ENCODE assay signal across 13 cellular contexts in genomic region chr1:160942926-160943325, GRCh38. TPM values are rescaled to one million over a fixed set of nuclear protein-coding genes. Genes with fewer than 3 reads are reported as not detected.
DNase-seq lines count a peak whose midpoint lies in the region; ATAC-seq and TF ChIP-seq lines count a peak whose summit lies in the region.
"Had no signal": no experiment of that assay in that cellular context is flagged by ENCODE, and none has a peak within 500 bp of the region (broad histone marks: within the 10 kb centered on the region; RNA-seq: fewer than 3 reads in every experiment).

No MANE protein-coding gene starts in this region.

- no peaks in the 10 kb centered on the region for H3K9me2 ChIP-seq in GM23338 (ENCODE audit: insufficient read depth)

- peak; percentile 54 to 59 for DNase-seq in Caco-2
- DNase-seq in GM23338 (ENCODE audit: low spot score): peak; percentile 55
- DNase-seq in RWPE1 (ENCODE audit: low spot score): peak; percentile 37
- no peak for DNase-seq in kidney epithelial cell (ENCODE audit: low read depth)
- no peak for DNase-seq in amygdala (lab: John Stamatoyannopoulos, UW)
- DNase-seq in NCI-H1694 (lab: John Stamatoyannopoulos, UW): no peak
- no peak for DNase-seq in sigmoid colon
- no peak for DNase-seq in activated CD4-positive, alpha-beta T cell treated with anti-CD3 and anti-CD28 coated beads for 1 hour
- DNase-seq: anterior cingulate cortex, DMS79, RPMI8226 had no signal

- POLR2A ChIA-PET in Caco-2 (lab: Charles Lee) (no interaction called here), RWPE1 (lab: Yijun Ruan, JAX; ENCODE audit: low non-redundant PET) (no interaction called here)

- no peak overlapping the region for H3K4me3 Mint-ChIP-seq in Caco-2 (ENCODE audit: unreplicated experiment)
- H3K4me3 Mint-ChIP-seq in GM23338: no peak overlapping the region

- intact Hi-C loops in Caco-2 (cut with micrococcal nuclease; ENCODE audit: unreplicated experiment): loop anchor here (1.0 kb wide), 2 partner anchors 8 to 47 kb away; no protein-coding TSS in a partner anchor
- intact Hi-C loops in sigmoid colon (cut with DNase I): no loop called here

- peaks cover 14% of the 10 kb centered on the region for H3K4me1 Mint-ChIP-seq in Caco-2 (ENCODE audit: low read depth, unreplicated experiment)
- peaks cover 13% of the 10 kb centered on the region; the same call in 2 of the 3 replicates for H3K4me1 Mint-ChIP-seq in GM23338

- H4K20me1 ChIP-seq in GM23338 (replicated peaks; ENCODE audit: insufficient read depth): no peaks in the 10 kb centered on the region

- H3K27ac ChIP-seq in GM23338 (ENCODE audit: low read depth) (no peak overlapping the region), RWPE1 (no peak overlapping the region), sigmoid colon (no peak overlapping the region)

- H3K36me3 Mint-ChIP-seq in Caco-2 (ENCODE audit: insufficient read depth, unreplicated experiment) (peaks cover 1% of the 10 kb centered on the region), GM23338 (ENCODE audit: low read depth) (peaks cover 10% of the 10 kb centered on the region; the same call in 2 of the 3 replicates)

- CTCF ChIA-PET in Caco-2 (lab: Charles Lee) (interaction anchor here (0.7 to 2.0 kb wide), 3 partner anchors 11 to 52 kb away, joined by 3 to 11 read pairs (median 3); partner anchors contain the start of gene ITLN2), RWPE1 (lab: Yijun Ruan, JAX) (interaction anchor here (0.5 to 1.4 kb wide), 3 partner anchors 25 to 216 kb away, joined by 3 to 4 read pairs (median 3); no protein-coding TSS in a partner anchor)

- H3F3A ChIP-seq in GM23338 (replicated peaks; ENCODE audit: low read depth): no peaks in the 10 kb centered on the region

- peak in 1 of 2 experiments; percentile 41 for TF ChIP-seq CTCF in Caco-2 (IDR thresholded peaks at IDR 0.05; ENCODE audit: insufficient read depth in 1 of 2, low read depth in 1 of 2, low read length in 1 of 2, severe bottlenecking in 1 of 2, unreplicated experiment in 1 of 2)
- peak; percentile 47 to 83 for TF ChIP-seq CTCF in GM23338 (conservative IDR thresholded peaks at IDR 0.05; ENCODE audit: low read depth in 2 of 2)
- peak; percentile 67 for TF ChIP-seq CTCF in RWPE1 (conservative IDR thresholded peaks at IDR 0.05; ENCODE audit: low read depth)
- TF ChIP-seq CTCF in kidney epithelial cell (IDR thresholded peaks at IDR 0.05; ENCODE audit: insufficient read depth, low read length, poor library complexity, severe bottlenecking): peak; percentile 46
- no peak for TF ChIP-seq CTCF in sigmoid colon (IDR thresholded peaks at IDR 0.05)

- H3K4me2 ChIP-seq in GM23338: no peak overlapping the region

- H3K27me3 Mint-ChIP-seq in Caco-2 (ENCODE audit: insufficient read depth, unreplicated experiment) (no peaks in the 10 kb centered on the region), GM23338 (ENCODE audit: insufficient read depth, low read depth, poor library complexity) (peaks cover 1% of the 10 kb centered on the region)

- H2AFZ ChIP-seq in GM23338: no peak overlapping the region

- H3K27ac Mint-ChIP-seq in Caco-2 (ENCODE audit: unreplicated experiment) (no peak overlapping the region), GM23338 (no peak overlapping the region)

- WGBS in sigmoid colon, 2 donors: 71 to 91% methylated on average over 3 of the region's 3 CpGs

- BruUV-seq in Caco-2 (replicated peaks; lab: Mats Ljungman, UMichigan): no TSS peak

- no peak for TF ChIP-seq POLR2A in sigmoid colon (IDR thresholded peaks at IDR 0.05)

- 0 out of 2 replicates have a peak, but pooled peaks cover 3% of the 10 kb centered on the region for H3K9me3 ChIP-seq in Caco-2
- H3K9me3 ChIP-seq in sigmoid colon: peaks cover 0 to 4% (median 0%) of the 10 kb centered on the region in 4 donors

- H3K36me3 ChIP-seq in Caco-2 (ENCODE audit: control insufficient read depth, insufficient read depth, low read length) (no peaks in the 10 kb centered on the region), GM23338 (ENCODE audit: insufficient read depth) (no peaks in the 10 kb centered on the region), kidney epithelial cell (ENCODE audit: control insufficient read depth, insufficient read depth, low read length) (no peaks in the 10 kb centered on the region), sigmoid colon (no peaks in the 10 kb centered on the region)

- H3K79me2 ChIP-seq in GM23338 (replicated peaks; ENCODE audit: insufficient read depth): no peaks in the 10 kb centered on the region

- peak; percentile 91 for ATAC-seq in GM23338

- H3K27me3 ChIP-seq in Caco-2 (replicated peaks; ENCODE audit: control insufficient read depth, insufficient read depth, low read length): no peaks in the 10 kb centered on the region
- no peaks in the 10 kb centered on the region for H3K27me3 ChIP-seq in GM23338 (ENCODE audit: insufficient read depth)
- no peaks in the 10 kb centered on the region for H3K27me3 ChIP-seq in kidney epithelial cell (ENCODE audit: control insufficient read depth, insufficient read depth, low read length)
- H3K27me3 ChIP-seq in sigmoid colon: peaks cover 0 to 9% (median 0%) of the 10 kb centered on the region in 3 donors

- H3K4me3 ChIP-seq in Caco-2 (ENCODE audit: low read depth, low read length) (no peak overlapping the region), GM23338 (no peak overlapping the region), kidney epithelial cell (ENCODE audit: low read depth, low read length) (no peak overlapping the region), sigmoid colon (no peak overlapping the region)

- peaks cover 10% of the 10 kb centered on the region for H3K9me3 Mint-ChIP-seq in Caco-2 (ENCODE audit: unreplicated experiment)
- H3K9me3 Mint-ChIP-seq in GM23338: peaks cover 17% of the 10 kb centered on the region; the same call in 2 of the 3 replicates

- no peak for TF ChIP-seq EP300 in sigmoid colon (IDR thresholded peaks at IDR 0.05)

- H3K4me1 ChIP-seq in Caco-2 (peaks cover 13% of the 10 kb centered on the region), GM23338 (ENCODE audit: insufficient read depth) (no peaks in the 10 kb centered on the region), sigmoid colon (no peaks in the 10 kb centered on the region)

TF ChIP-seq in GM23338, 12 proteins besides CTCF, POLR2A, EP300 and RAD21 (continues in another document):
- no peak for TF ChIP-seq EZH2 (IDR thresholded peaks at IDR 0.05; ENCODE audit: low read depth, unreplicated experiment)
- TF ChIP-seq NANOG (IDR thresholded peaks at IDR 0.05; ENCODE audit: borderline replicate concordance): no peak
- no peak for TF ChIP-seq JUNB (IDR thresholded peaks at IDR 0.05; ENCODE audit: unreplicated experiment)

RNA-seq across cellular contexts. Expression of gene ITLN2, which starts 11.7 kb away (rescaled TPM):
- total RNA-seq in Caco-2 (2022): 0.93 and 1.3 TPM in 2 replicates
- 7.0 and 12.8 TPM in 2 replicates for total RNA-seq in GM23338 (2014; rRNA removed; shearing (Covaris generic))
- 7.2 and 8.0 TPM in 2 replicates for polyA plus RNA-seq in GM23338 (2016; fragmentation: Nextera tagmentation; extraction: Ambion mirVana)
- not detected in 2 replicates for total RNA-seq in kidney epithelial cell
- total RNA-seq in sigmoid colon: not detected
- polyA plus RNA-seq in sigmoid colon: under 1 TPM in 1 of 3 donors, not detected in 2; 0.12 TPM
- total RNA-seq: activated CD8-positive, alpha-beta memory T cell treated with anti-CD3 and anti-CD28 coated beads for 36 hours; mononuclear cell had no signal

RNA-seq across cellular contexts. Expression of gene ITLN1, which starts 57.9 kb away (rescaled TPM):
- 0.37 TPM in 1 of 2 replicates, not detected in the other for total RNA-seq in Caco-2 (2022)
- total RNA-seq in GM23338 (2014; rRNA removed; shearing (Covaris generic)): not detected in 2 replicates
- polyA plus RNA-seq in GM23338 (2016; fragmentation: Nextera tagmentation; extraction: Ambion mirVana): not detected in 2 replicates
- not detected in 2 replicates for total RNA-seq in kidney epithelial cell
- total RNA-seq in sigmoid colon: under 1 TPM in 2 of 4 donors, not detected in 2; 0.66 to 0.71 TPM
- polyA plus RNA-seq in sigmoid colon: 100 to 1,000 TPM; 175 to 478 (median 284) TPM
- total RNA-seq: activated CD8-positive, alpha-beta memory T cell treated with anti-CD3 and anti-CD28 coated beads for 36 hours had no signal

Comparison
In these comparisons a context has a peak if more than half of its experiments do, and no peak if none do; other contexts are left out.
1. DNase-seq: peak in Caco-2 (2 of 2), GM23338 (single experiment) and RWPE1 (single experiment); none in kidney epithelial cell (single experiment), amygdala (0 of 56), NCI-H1694 (single experiment), sigmoid colon (single experiment) and activated CD4-positive, alpha-beta T cell treated with anti-CD3 and anti-CD28 coated beads for 1 hour (single experiment).
2. CTCF ChIP-seq: peak in GM23338 (2 of 2), RWPE1 (single experiment) and kidney epithelial cell (single experiment); none in sigmoid colon (0 of 4).